ENCODE assay signal across 8 cellular contexts in the genomic region with DNA sequence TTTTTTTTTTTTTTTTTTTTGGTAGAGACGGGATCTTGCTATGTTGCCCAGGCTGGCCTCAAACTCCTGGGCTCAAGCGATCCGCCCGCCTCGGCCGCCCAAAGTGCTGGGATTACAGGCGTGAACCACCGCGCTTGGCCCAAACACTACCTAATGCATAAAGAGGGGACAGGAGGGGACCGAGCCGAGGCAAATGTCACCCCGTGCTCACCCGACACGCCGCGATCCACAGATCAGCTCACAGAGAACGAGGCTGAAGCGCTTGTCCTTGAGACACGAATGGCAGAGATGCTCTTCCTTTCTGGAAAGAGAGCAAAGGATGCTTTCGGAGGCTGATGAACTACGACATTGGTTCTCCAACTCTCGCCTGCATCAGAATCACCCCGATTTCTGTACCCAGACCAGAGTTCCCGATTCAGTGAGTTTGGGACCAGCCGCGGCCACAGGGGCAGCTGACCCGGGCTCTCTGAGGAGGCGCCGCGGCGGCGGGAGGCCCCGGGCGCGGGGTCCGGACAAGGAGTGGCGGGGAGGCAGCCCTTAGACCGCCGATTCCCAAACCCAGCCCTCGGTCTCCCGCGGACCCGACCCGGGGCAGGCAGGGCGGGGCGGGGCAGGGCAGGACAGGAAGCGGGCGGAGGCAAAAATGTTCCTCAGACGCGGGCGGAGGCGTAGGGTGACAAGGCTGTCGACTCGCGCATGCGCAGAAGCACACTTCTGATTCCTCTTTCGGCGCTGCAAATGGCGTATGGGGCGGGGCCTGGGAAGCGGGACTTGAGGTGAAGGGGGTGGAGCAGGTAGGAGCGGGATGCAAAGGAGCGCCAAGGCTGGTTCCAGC. TPM values are rescaled to one million over a fixed set of nuclear protein-coding genes. Genes with fewer than 3 reads are reported as not detected.
DNase-seq lines count a peak whose midpoint lies in the region; ATAC-seq and TF ChIP-seq lines count a peak whose summit lies in the region.

A gene (minus strand): TSS at position 700 of the 835 bp plus-strand sequence. CDS start 4,719 bp downstream, outside the sequence.

- H3K36me3 Mint-ChIP-seq in endothelial cell (ENCODE audit: low read depth, unreplicated experiment) (peaks cover 21% of the 10 kb centered on the region), mesothelial cell of epicardium (peaks cover 9% of the 10 kb centered on the region)

- H3K4me1 Mint-ChIP-seq in endothelial cell (ENCODE audit: unreplicated experiment) = no peaks in the 10 kb centered on the region
- H3K4me1 Mint-ChIP-seq in mesothelial cell of epicardium = peaks cover 15% of the 10 kb centered on the region

- peak; percentile 95 for DNase-seq in COLO829 (ENCODE audit: low spot score)
- DNase-seq in HT1080 (ENCODE audit: low read depth) = peak; percentile 89
- DNase-seq in NOMO-1 (lab: John Stamatoyannopoulos, UW; ENCODE audit: unreplicated experiment in 2 of 2) = peak; percentile 92 to 93
- peak; percentile 99 for DNase-seq in activated CD8-positive, alpha-beta memory T cell treated with anti-CD3 and anti-CD28 coated beads, Interleukin-2, amount 50 U/mL, for 24 hours (ENCODE audit: extremely low read depth)
- DNase-seq in endothelial cell (ENCODE audit: low spot score) = peak; percentile 82
- DNase-seq in mesothelial cell of epicardium (ENCODE audit: low spot score in 2 of 2, unreplicated experiment in 2 of 2) = peak; percentile 97 to 98
- peak; percentile 95 to 98 for DNase-seq in stimulated activated CD8-positive, alpha-beta memory T cell treated with anti-CD3 and anti-CD28 coated beads, Interleukin-15, amount 100 ng/mL, for 4 hours (ENCODE audit: low read depth in 2 of 2)

- peak within 1 kb of the TSS; percentile 91 for H3K4me3 Mint-ChIP-seq in endothelial cell (ENCODE audit: unreplicated experiment)
- peak within 1 kb of the TSS; percentile 98 for H3K4me3 Mint-ChIP-seq in mesothelial cell of epicardium

- TF ChIP-seq CTCF in endothelial cell (IDR thresholded peaks at IDR 0.05; ENCODE audit: unreplicated experiment) (no peak), mesothelial cell of epicardium (IDR thresholded peaks at IDR 0.05; ENCODE audit: unreplicated experiment) (no peak)

- peak; percentile 84 for ATAC-seq in GM21367 (IDR thresholded peaks at IDR 0.05; ENCODE audit: unreplicated experiment)

- peaks cover 9% of the 10 kb centered on the region for H3K27me3 Mint-ChIP-seq in endothelial cell (ENCODE audit: unreplicated experiment)
- H3K27me3 Mint-ChIP-seq in mesothelial cell of epicardium (ENCODE audit: low read depth) = no peaks in the 10 kb centered on the region

- H3K27ac Mint-ChIP-seq in endothelial cell (ENCODE audit: unreplicated experiment) = peak within 1 kb of the TSS; percentile 24
- peak within 1 kb of the TSS; percentile 99 for H3K27ac Mint-ChIP-seq in mesothelial cell of epicardium

- H3K9me3 Mint-ChIP-seq in endothelial cell (ENCODE audit: unreplicated experiment) (peaks cover 16% of the 10 kb centered on the region), mesothelial cell of epicardium (peaks cover 13% of the 10 kb centered on the region)

RNA-seq across cellular contexts. Expression of the gene that starts here (rescaled TPM):
- total RNA-seq in HT1080 (2014; rRNA removed; shearing (Covaris generic)) = 1.1 and 2.2 TPM in 2 replicates
- 0.48 and 0.92 TPM in 2 replicates for polyA plus RNA-seq in HT1080 (2015; cell fraction: cytosol; rRNA removed)
- polyA plus RNA-seq in HT1080 (2015; cell fraction: nucleus; rRNA removed) = 0.91 and 2.6 TPM in 2 replicates
- total RNA-seq in endothelial cell (ENCODE audit: unreplicated experiment) (3.9 TPM), mesothelial cell of epicardium (9.5 to 11.2 TPM (median 10.1 TPM) in 3 replicates)

Comparison
In these comparisons a context has a peak if more than half of its experiments do, and no peak if none do; other contexts are left out.
1. Peak in every context shown above with its lines: DNase-seq and ATAC-seq.